In genomic region chr2:156935611-156936010, GRCh38 we compare ENCODE assay signal across 14 cellular contexts.
DNase-seq lines count a peak whose midpoint lies in the region; ATAC-seq and TF ChIP-seq lines count a peak whose summit lies in the region.
"Had no signal": no experiment of that assay in that cellular context is flagged by ENCODE, and none has a peak within 500 bp of the region (broad histone marks: within the 10 kb centered on the region; RNA-seq: fewer than 3 reads in every experiment).

No MANE protein-coding gene starts in this region.

- H3K4me3 ChIP-seq in PC-3 (ENCODE audit: low read length) = peak overlapping the region; percentile 6; the same call in 1 of the 2 replicates
- H3K4me3 ChIP-seq in transverse colon = no peak overlapping the region
- H3K4me3 ChIP-seq: BLaER1 treated with 17β-estradiol and CSF1 and Interleukin-3, amounts not matched to agents 10 nM and 100 nM; dorsolateral prefrontal cortex had no signal

- H3K9me3 ChIP-seq in PC-3 (ENCODE audit: low read length) (no peaks in the 10 kb centered on the region), transverse colon (no peaks in the 10 kb centered on the region)
- H3K9me3 ChIP-seq: BLaER1 treated with 17β-estradiol and CSF1 and Interleukin-3, amounts not matched to agents 10 nM and 100 nM had no signal

- CTCF ChIA-PET in PC-3 (lab: Charles Lee) = no interaction called here

- no peaks in the 10 kb centered on the region for H3F3A ChIP-seq in PC-3 (ENCODE audit: low read length, unreplicated experiment)

- H3K4me1 ChIP-seq in PC-3 (ENCODE audit: insufficient read depth, low read length) = peaks cover 37% of the 10 kb centered on the region
- no peaks in the 10 kb centered on the region for H3K4me1 ChIP-seq in foreskin keratinocyte
- H3K4me1 ChIP-seq in transverse colon = no peaks in the 10 kb centered on the region
- H3K4me1 ChIP-seq: BLaER1 treated with 17β-estradiol and CSF1 and Interleukin-3, amounts not matched to agents 10 nM and 100 nM had no signal

- H3K36me3 ChIP-seq in PC-3 (ENCODE audit: low read depth, low read length) = no peaks in the 10 kb centered on the region
- no peaks in the 10 kb centered on the region for H3K36me3 ChIP-seq in transverse colon
- H3K36me3 ChIP-seq: BLaER1 treated with 17β-estradiol and CSF1 and Interleukin-3, amounts not matched to agents 10 nM and 100 nM had no signal

- H2AFZ ChIP-seq in PC-3 (ENCODE audit: low read length) = no peak overlapping the region

- no peaks in the 10 kb centered on the region for H3K9me2 ChIP-seq in PC-3 (replicated peaks; ENCODE audit: low read length)

- POLR2A ChIA-PET in PC-3 (lab: Charles Lee; ENCODE audit: unreplicated experiment) = interaction anchor here (0.7 kb wide), 1 partner anchor 116 kb away, joined by 3 read pairs; no protein-coding TSS in a partner anchor

- H3K27me3 ChIP-seq in PC-3 (ENCODE audit: low read length) = no peaks in the 10 kb centered on the region
- H3K27me3 ChIP-seq in foreskin keratinocyte = peaks cover 6% of the 10 kb centered on the region
- no peaks in the 10 kb centered on the region for H3K27me3 ChIP-seq in transverse colon
- H3K27me3 ChIP-seq: BLaER1 treated with 17β-estradiol and CSF1 and Interleukin-3, amounts not matched to agents 10 nM and 100 nM; dorsolateral prefrontal cortex had no signal

- 76 to 80% methylated on average over 5 of the region's 5 CpGs for WGBS in transverse colon (ENCODE audit: low coverage in 1 of 2), 2 donors

- intact Hi-C loops in PC-3 (cut with micrococcal nuclease) = loop anchor here (1.0 to 2.0 kb wide), 5 partner anchors 27 to 248 kb away; no protein-coding TSS in a partner anchor
- intact Hi-C loops in transverse colon (cut with DNase I; ENCODE audit: low total_unique reads) = no loop called here

- no peaks in the 10 kb centered on the region for H3K79me2 ChIP-seq in PC-3 (ENCODE audit: low read length)

- peak; percentile 95 for ATAC-seq in PC-3
- ATAC-seq in foreskin keratinocyte = peak; percentile 83
- ATAC-seq in HG03135 (IDR thresholded peaks at IDR 0.05; ENCODE audit: unreplicated experiment) = no peak
- ATAC-seq: activated naive CD8-positive, alpha-beta T cell treated with anti-CD3 and anti-CD28 coated beads, Interleukin-2, amount 50 U/mL, for 24 hours; naive thymus-derived CD4-positive, alpha-beta T cell; sciatic nerve had no signal

- peak overlapping the region; percentile 59 for H3K4me2 ChIP-seq in PC-3 (ENCODE audit: low read length)
- H3K4me2 ChIP-seq: BLaER1 treated with 17β-estradiol and CSF1 and Interleukin-3, amounts not matched to agents 10 nM and 100 nM had no signal

- DNase-seq in Daoy (ENCODE audit: low read depth) (peak; percentile 30), NCI-H146 treated with DMSO at 0.1 percent for 48 hours (lab: John Stamatoyannopoulos, UW; ENCODE audit: unreplicated experiment) (peak; percentile 71), PC-3 (peak; percentile 98), foreskin keratinocyte (peak; percentile 66 to 82), EL (no peak), transverse colon (no peak), GOT3 (lab: John Stamatoyannopoulos, UW) (no peak)
- DNase-seq: activated naive CD8-positive, alpha-beta T cell treated with anti-CD3 and anti-CD28 coated beads, Interleukin-2, amount 50 U/mL, for 24 hours; dorsolateral prefrontal cortex; naive thymus-derived CD4-positive, alpha-beta T cell had no signal

- TF ChIP-seq POLR2A in transverse colon (IDR thresholded peaks at IDR 0.05) = no peak

- H4K20me1 ChIP-seq in PC-3 (ENCODE audit: low read length) = no peaks in the 10 kb centered on the region
- H4K20me1 ChIP-seq: BLaER1 treated with 17β-estradiol and CSF1 and Interleukin-3, amounts not matched to agents 10 nM and 100 nM had no signal

- in situ Hi-C loops in transverse colon (cut with MboI; ENCODE audit: low pct_ligation_motif_present in 1 of 4, low pct_unique_long_range_greater_than_20kb in 1 of 4, low sequenced_read_pairs in 3 of 4) = no loop called here

- H3K27ac ChIP-seq in PC-3 (ENCODE audit: low read length) (peak overlapping the region; percentile 60), foreskin keratinocyte (no peak overlapping the region), transverse colon (no peak overlapping the region)
- H3K27ac ChIP-seq: BLaER1 treated with 17β-estradiol and CSF1 and Interleukin-3, amounts not matched to agents 10 nM and 100 nM; dorsolateral prefrontal cortex; HL-60 had no signal

- no TSS peak for BruUV-seq in PC-3 (replicated peaks; lab: Mats Ljungman, UMichigan)

- H3K9ac ChIP-seq in PC-3 (ENCODE audit: low read length) = no peak overlapping the region
- H3K9ac ChIP-seq: BLaER1 treated with 17β-estradiol and CSF1 and Interleukin-3, amounts not matched to agents 10 nM and 100 nM had no signal

- no peak for TF ChIP-seq CTCF in PC-3 (conservative IDR thresholded peaks at IDR 0.05; ENCODE audit: low read depth, low read length)
- no peak for TF ChIP-seq CTCF in foreskin keratinocyte (conservative IDR thresholded peaks at IDR 0.05)
- TF ChIP-seq CTCF in transverse colon (IDR thresholded peaks at IDR 0.05) = no peak

- no peak for TF ChIP-seq EP300 in transverse colon (IDR thresholded peaks at IDR 0.05; ENCODE audit: low read depth)

Comparison
In these comparisons a context has a peak if more than half of its experiments do, and no peak if none do; other contexts are left out.
1. DNase-seq: peak in Daoy (single experiment), NCI-H146 treated with DMSO at 0.1 percent for 48 hours (single experiment), PC-3 (single experiment) and foreskin keratinocyte (2 of 2); none in EL (single experiment), transverse colon (single experiment) and GOT3 (single experiment).